ENCODE assay signal across 33 cellular contexts in the genomic region with DNA sequence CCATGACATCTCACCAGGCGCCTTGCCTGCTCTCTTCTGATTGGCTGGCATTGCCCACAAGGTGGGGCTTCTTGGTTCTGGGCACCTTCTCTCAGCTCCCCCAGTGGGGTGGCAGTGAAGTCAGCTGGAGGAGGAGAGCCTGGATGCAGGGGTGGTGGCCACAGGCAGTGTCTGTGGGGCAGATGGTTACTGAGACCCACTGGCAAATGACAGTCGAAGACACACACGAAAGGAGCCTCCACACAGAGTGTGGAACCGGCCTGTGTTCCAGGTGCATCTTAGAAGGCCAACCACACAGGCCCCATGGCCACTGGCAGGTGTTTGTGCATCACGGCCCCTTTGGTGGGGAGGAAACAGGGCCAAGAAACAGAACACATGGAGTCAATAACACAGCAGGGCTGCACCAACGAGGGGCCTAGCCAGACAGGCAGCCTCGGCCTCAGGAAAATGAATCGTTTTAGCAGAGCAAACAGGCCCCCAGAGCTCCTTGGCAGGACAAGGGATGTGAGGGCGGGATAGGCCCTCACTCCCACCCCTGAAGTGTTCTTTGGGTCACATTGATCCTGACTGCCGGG.
"Had no signal": no experiment of that assay in that cellular context is flagged by ENCODE, and none has a peak within 500 bp of the region (broad histone marks: within the 10 kb centered on the region; RNA-seq: fewer than 3 reads in every experiment).

No MANE protein-coding gene starts in this region.

- H3K9me3 ChIP-seq: Peyer's patch, SK-N-SH had no signal

- ATAC-seq: activated CD4-positive, alpha-beta T cell treated with anti-CD3 and anti-CD28 coated beads for 36 hours; activated CD4-positive, CD25-positive, alpha-beta regulatory T cell treated with anti-CD3 and anti-CD28 coated beads, Interleukin-2, amount 50 U/mL, for 24 hours; activated CD8-positive, alpha-beta T cell treated with anti-CD3 and anti-CD28 coated beads, Interleukin-2, amount 10 ng/mL, durations not matched to agents 7 days and 5 days; activated naive CD8-positive, alpha-beta T cell treated with anti-CD3 and anti-CD28 coated beads, Interleukin-2, amount 50 U/mL, for 24 hours; PC-3; WTC11 had no signal

- H3K36me3 ChIP-seq: brain microvascular endothelial cell, Peyer's patch, SJSA1 had no signal

- H3K4me3 ChIP-seq: Peyer's patch, SJSA1 had no signal

- DNase-seq: activated CD4-positive, alpha-beta T cell treated with anti-CD3 and anti-CD28 coated beads for 36 hours; activated CD4-positive, alpha-beta T cell treated with anti-CD3 and anti-CD28 coated beads, Interleukin-2, amount 10 ng/mL, durations not matched to agents 7 days and 5 days; activated CD4-positive, alpha-beta T cell treated with anti-CD3 and anti-CD28 coated beads, Interleukin-2, amount 50 U/mL, for 48 hours; activated CD8-positive, alpha-beta memory T cell treated with anti-CD3 and anti-CD28 coated beads, Interleukin-2, amount 50 U/mL, for 4 hours; activated CD8-positive, alpha-beta T cell treated with anti-CD3 and anti-CD28 coated beads, Interleukin-2, amount 10 ng/mL, durations not matched to agents 7 days and 5 days; activated effector memory CD4-positive, alpha-beta T cell treated with Interleukin-2 at 50 U/mL for 16 hours; activated naive CD4-positive, alpha-beta T cell treated with anti-CD3 and anti-CD28 coated beads, Interleukin-2, amount 10 ng/mL, durations not matched to agents 7 days and 5 days; activated naive CD8-positive, alpha-beta T cell treated with anti-CD3 and anti-CD28 coated beads, Interleukin-2, amount 50 U/mL, for 24 hours; activated T-cell treated with anti-CD3 and anti-CD28 coated beads, Interleukin-2, amount 50 U/mL, for 48 hours; anterior cingulate cortex; brain microvascular endothelial cell; MM.1S; MV-4-11; NCI-H1092; NCI-H1417; NCI-H146; NCI-H187; NCI-H2029 treated with DMSO at 0.1 percent for 48 hours; NCI-H2107; NCI-H2171; NCI-H510A; NCI-H526; NCI-H748 treated with DMSO at 0.1 percent for 48 hours; NK-92 treated with Interleukin-12 subunit alpha and Interleukin-12 subunit beta, amount 100 ng/mL, for 24 hours; PC-3; RPMI8226; SHP77 treated with DMSO at 0.1 percent for 48 hours; SK-N-SH had no signal

- H3K4me1 ChIP-seq: Peyer's patch, SJSA1 had no signal

- H3K27me3 ChIP-seq: brain microvascular endothelial cell, Peyer's patch, SJSA1 had no signal

- H3K27ac ChIP-seq: brain microvascular endothelial cell, KMS-11, Peyer's patch, SJSA1 had no signal
